In the genomic region with DNA sequence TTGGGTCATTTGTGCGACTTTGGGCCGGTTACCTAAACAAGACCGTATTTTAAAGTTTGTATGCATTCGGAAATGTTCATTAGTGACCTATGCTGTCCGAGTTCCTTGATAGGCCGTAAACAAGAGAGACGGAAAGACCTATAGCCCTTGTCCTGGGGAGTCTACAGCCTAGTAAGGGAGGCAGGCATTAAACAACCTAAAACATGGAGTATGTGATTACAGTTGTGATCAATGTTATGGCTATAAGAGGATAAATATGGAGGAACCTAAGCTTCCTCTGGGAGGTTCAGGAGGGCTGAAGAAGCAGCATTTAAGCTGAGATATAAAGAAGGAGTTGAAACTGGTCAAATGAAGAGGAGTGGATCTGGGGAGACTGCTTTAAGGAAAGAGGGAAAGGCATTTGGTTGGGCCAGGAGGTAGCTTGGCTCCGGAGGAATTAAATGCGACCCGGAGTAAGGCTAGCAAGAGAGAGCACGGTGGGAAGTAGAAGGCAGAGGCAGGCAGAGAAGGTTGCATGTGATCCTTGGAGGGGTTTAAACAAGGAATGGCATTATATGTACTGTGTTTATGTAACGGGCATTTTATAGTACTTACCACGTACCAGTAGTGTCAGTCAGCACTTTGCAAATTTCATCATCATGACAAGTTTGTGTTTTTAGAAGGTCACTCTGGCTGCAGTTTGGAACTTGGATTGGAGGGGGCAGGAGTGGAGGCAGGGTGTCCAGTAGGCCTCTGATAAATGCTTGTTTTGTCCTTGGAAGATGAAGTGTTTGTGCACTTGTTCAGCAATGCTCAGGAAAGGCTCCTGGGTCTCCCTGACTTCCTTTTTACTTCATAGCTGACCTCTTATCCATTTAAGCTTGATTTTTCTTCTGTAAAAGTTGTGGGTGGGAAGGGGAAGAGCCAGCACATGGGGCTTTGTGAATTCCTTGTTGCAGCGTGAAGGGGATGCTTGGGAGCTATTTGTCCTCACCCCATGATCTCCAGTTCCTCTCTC, we compare ENCODE assay signal across 6 cellular contexts. TPM values are rescaled to one million over a fixed set of nuclear protein-coding genes. Genes with fewer than 3 reads are reported as not detected.
DNase-seq lines count a peak whose midpoint lies in the region; ATAC-seq and TF ChIP-seq lines count a peak whose summit lies in the region.

No MANE protein-coding gene starts in this region.

- TF ChIP-seq RAD21 in IMR-90 (IDR thresholded peaks at IDR 0.05; ENCODE audit: low read length): no peak

- H4K8ac ChIP-seq in IMR-90 (ENCODE audit: low read depth in 2 of 2, low read length in 2 of 2): peak overlapping the region; percentile 84 to 96

- H2BK15ac ChIP-seq in IMR-90 (ENCODE audit: low read depth, low read length): peak overlapping the region; percentile 82; the same call in 2 of the 3 replicates

- H3K18ac ChIP-seq in IMR-90 (ENCODE audit: low read depth, low read length): peak overlapping the region; percentile 95

- H2AFZ ChIP-seq in IMR-90 (replicated peaks; ENCODE audit: low read length, poor library complexity): peak overlapping the region; percentile 91

- peak overlapping the region; percentile 99 for H3K4ac ChIP-seq in IMR-90 (ENCODE audit: low read depth, low read length)

- H3K9me3 ChIP-seq in IMR-90 (ENCODE audit: control insufficient read depth, insufficient read depth, low read length) (no peaks in the 10 kb centered on the region), breast epithelium (peaks cover 0 to 1% of the 10 kb centered on the region in 2 donors), neutrophil (no peaks in the 10 kb centered on the region)

- no peaks in the 10 kb centered on the region for H3K36me3 ChIP-seq in IMR-90 (ENCODE audit: control insufficient read depth, insufficient read depth, low read length)
- no peaks in the 10 kb centered on the region for H3K36me3 ChIP-seq in breast epithelium
- H3K36me3 ChIP-seq in neutrophil: no peaks in the 10 kb centered on the region

- peak overlapping the region; percentile 78 for H3K4me2 ChIP-seq in IMR-90 (ENCODE audit: low read depth, low read length)

- H2AK5ac ChIP-seq in IMR-90 (ENCODE audit: low read depth, low read length): peak overlapping the region; percentile 93

- peaks cover 25% of the 10 kb centered on the region for H3K4me1 ChIP-seq in IMR-90 (ENCODE audit: control insufficient read depth, insufficient read depth, low read length)
- peaks cover 10 to 20% of the 10 kb centered on the region in 2 donors for H3K4me1 ChIP-seq in breast epithelium
- H3K4me1 ChIP-seq in neutrophil (ENCODE audit: control insufficient read depth in 1 of 2, insufficient read depth in 1 of 2, low read depth in 1 of 2, low read length in 1 of 2): peaks cover 15% of the 10 kb centered on the region in 2 experiments

- WGBS in IMR-90 (ENCODE audit: extremely low coverage in 2 of 2, insufficient read length in 1 of 2), 2 experiments: 40% methylated on average over 1 of the region's 14 CpGs; no CpG with 5 or more reads in 1 of the 2 experiments

- dilution Hi-C loops in IMR-90 (cut with HindIII; ENCODE audit: low sequenced_read_pairs, unreplicated experiment): no loop called here

- peak overlapping the region; percentile 94 for H4K5ac ChIP-seq in IMR-90 (ENCODE audit: low read depth, low read length)

- H3K9ac ChIP-seq in IMR-90 (ENCODE audit: low read depth, low read length): peak overlapping the region; percentile 83

- peak overlapping the region; percentile 97 for H2AK9ac ChIP-seq in IMR-90 (replicated peaks; ENCODE audit: low read depth, low read length, poor library complexity)

- peaks cover 22% of the 10 kb centered on the region for H4K20me1 ChIP-seq in IMR-90 (ENCODE audit: insufficient read depth, low read length)

- DNase-seq in IMR-90 (peak; percentile 93), breast epithelium (ENCODE audit: low spot score in 2 of 2) (no peak), NCI-H510A (lab: John Stamatoyannopoulos, UW) (no peak)
- DNase-seq in stimulated activated CD4-positive, alpha-beta T cell treated with anti-CD3 and anti-CD28 coated beads, Interleukin-4, amount 100 ng/mL, for 1 hour: no peak
- DNase-seq in stimulated activated CD4-positive, alpha-beta T cell treated with anti-CD3 and anti-CD28 coated beads, Interleukin-2, amount 100 ng/mL, for 24 hours: no peak

- H2BK20ac ChIP-seq in IMR-90 (ENCODE audit: low read depth, low read length): peak overlapping the region; percentile 94

- H3K27ac ChIP-seq in IMR-90 (ENCODE audit: insufficient read depth, low read length) (peak overlapping the region; percentile 99), breast epithelium (peak overlapping the region; percentile 92 to 97), neutrophil (peak overlapping the region; percentile 36)

- CTCF ChIA-PET in IMR-90 (lab: Yijun Ruan, JAX): interaction anchor here (1.5 to 2.1 kb wide), 2 partner anchors 14 to 21 kb away, joined by 4 to 6 read pairs; no protein-coding TSS in a partner anchor

- peak; percentile 6 for ATAC-seq in IMR-90 (ENCODE audit: low read depth)

- peaks cover 10% of the 10 kb centered on the region for H3K9me1 ChIP-seq in IMR-90 (ENCODE audit: insufficient read depth, low read length)

- BruUV-seq in IMR-90 (replicated peaks; lab: Mats Ljungman, UMichigan): no TSS peak

- peak overlapping the region; percentile 98 for H4K91ac ChIP-seq in IMR-90 (ENCODE audit: insufficient read depth, low read depth, low read length)

- intact Hi-C loops in IMR-90 (cut with micrococcal nuclease) (loop anchor here (1.0 kb wide), 2 partner anchors 116 to 190 kb away; a partner anchor contains a TSS), breast epithelium (cut with DNase I; ENCODE audit: low total_unique reads) (no loop called here)

- H3K56ac ChIP-seq in IMR-90 (ENCODE audit: extremely low read depth, insufficient read depth, low read length): peak overlapping the region; percentile 94

- H3K4me3 ChIP-seq in IMR-90 (ENCODE audit: insufficient read depth, low read depth, low read length) (peak overlapping the region; percentile 17), breast epithelium (peak overlapping the region; percentile 66 to 89 (median 71)), neutrophil (ENCODE audit: low read depth in 1 of 2, low read length in 1 of 2) (peak overlapping the region; percentile 67 to 79)

- peak overlapping the region; percentile 98 for H3K14ac ChIP-seq in IMR-90 (replicated peaks; ENCODE audit: low read depth, low read length)

- H3K27me3 ChIP-seq in IMR-90 (ENCODE audit: control insufficient read depth, insufficient read depth, low read length): no peaks in the 10 kb centered on the region
- no peaks in the 10 kb centered on the region for H3K27me3 ChIP-seq in breast epithelium
- H3K27me3 ChIP-seq in neutrophil: peaks cover 26% of the 10 kb centered on the region

- TF ChIP-seq CTCF in IMR-90 (conservative IDR thresholded peaks at IDR 0.05; ENCODE audit: low read depth, low read length) (no peak), breast epithelium (IDR thresholded peaks at IDR 0.05) (no peak), neutrophil (IDR thresholded peaks at IDR 0.05) (no peak)

- H3K23ac ChIP-seq in IMR-90 (ENCODE audit: low read depth, low read length): peak overlapping the region; percentile 99

- H2BK5ac ChIP-seq in IMR-90 (ENCODE audit: low read depth, low read length, poor library complexity, severe bottlenecking): peak overlapping the region; percentile 97

- TF ChIP-seq POLR2A in IMR-90 (IDR thresholded peaks at IDR 0.05; ENCODE audit: low read depth, low read length): no peak; the same call in 1 of the 2 replicates
- TF ChIP-seq POLR2A in breast epithelium (IDR thresholded peaks at IDR 0.05): no peak

- POLR2A ChIA-PET in IMR-90 (lab: Charles Lee; ENCODE audit: unreplicated experiment): interaction anchor here (0.5 to 1.1 kb wide), 2 partner anchors 49 to 1101 kb away, joined by 3 to 4 read pairs; a partner anchor contains a TSS

- in situ Hi-C loops in IMR-90 (cut with MboI; ENCODE audit: low sequenced_read_pairs): no loop called here

- peaks cover 3 to 32% of the 10 kb centered on the region in 2 experiments; a peak in 2 of 4 replicates for H3K79me1 ChIP-seq in IMR-90 (ENCODE audit: low read depth in 1 of 2, low read length in 2 of 2)

- H2BK120ac ChIP-seq in IMR-90 (ENCODE audit: low read depth, low read length): peak overlapping the region; percentile 99

TF ChIP-seq in IMR-90, 13 proteins besides CTCF, POLR2A, EP300 and RAD21 (continues in another document):
- TF ChIP-seq RFX5 (IDR thresholded peaks at IDR 0.05; ENCODE audit: low read depth, low read length) (no peak), SMC3 (IDR thresholded peaks at IDR 0.05; ENCODE audit: low read depth, low read length) (no peak)

RNA-seq across cellular contexts. Expression of a gene that starts 1.0 kb away (rescaled TPM):
- total RNA-seq in IMR-90 (2012; rRNA removed) (26.7 and 30.8 TPM in 2 replicates), breast epithelium (10 to 100 TPM; 23.9 to 42.4 (median 39.0) TPM)
- polyA plus RNA-seq in IMR-90 (2012; rRNA removed): 29.8 and 33.6 TPM in 2 replicates
- polyA plus RNA-seq in IMR-90 (2012; cell fraction: cytosol; rRNA removed): 26.3 and 37.5 TPM in 2 replicates
- polyA plus RNA-seq in IMR-90 (2012; cell fraction: nucleus; rRNA removed; ENCODE audit: low replicate concordance): 27.2 and 28.1 TPM in 2 replicates

RNA-seq across cellular contexts. Expression of a gene that starts 25.4 kb away (rescaled TPM):
- total RNA-seq in IMR-90 (2012; rRNA removed) (12.0 and 15.6 TPM in 2 replicates), breast epithelium (10 to 100 TPM; 13.4 to 19.8 (median 16.2) TPM)
- polyA plus RNA-seq in IMR-90 (2012; rRNA removed): 61.1 and 68.1 TPM in 2 replicates
- polyA plus RNA-seq in IMR-90 (2012; cell fraction: cytosol; rRNA removed): 58.1 and 69.3 TPM in 2 replicates
- 57.1 and 59.0 TPM in 2 replicates for polyA plus RNA-seq in IMR-90 (2012; cell fraction: nucleus; rRNA removed; ENCODE audit: low replicate concordance)

RNA-seq across cellular contexts. Expression of a gene that starts 47.6 kb away (rescaled TPM):
- 15.6 and 15.8 TPM in 2 replicates for total RNA-seq in IMR-90 (2012; rRNA removed)
- polyA plus RNA-seq in IMR-90 (2012; rRNA removed): 25.3 and 27.3 TPM in 2 replicates
- polyA plus RNA-seq in IMR-90 (2012; cell fraction: cytosol; rRNA removed): 16.6 and 18.3 TPM in 2 replicates
- polyA plus RNA-seq in IMR-90 (2012; cell fraction: nucleus; rRNA removed; ENCODE audit: low replicate concordance): 16.4 and 20.0 TPM in 2 replicates
- 10 to 100 TPM; 18.0 to 24.8 (median 21.5) TPM for total RNA-seq in breast epithelium

RNA-seq across cellular contexts. Expression of a gene that starts 48.8 kb away (rescaled TPM):
- total RNA-seq in IMR-90 (2012; rRNA removed) (12.8 and 13.1 TPM in 2 replicates), breast epithelium (10 to 100 TPM; 26.9 to 37.6 (median 29.2) TPM)
- 18.7 and 22.2 TPM in 2 replicates for polyA plus RNA-seq in IMR-90 (2012; rRNA removed)
- polyA plus RNA-seq in IMR-90 (2012; cell fraction: cytosol; rRNA removed): 12.2 and 16.5 TPM in 2 replicates
- polyA plus RNA-seq in IMR-90 (2012; cell fraction: nucleus; rRNA removed; ENCODE audit: low replicate concordance): 83.7 and 91.3 TPM in 2 replicates

RNA-seq across cellular contexts. Expression of a gene that starts 54.8 kb away (rescaled TPM):
- total RNA-seq in IMR-90 (2012; rRNA removed) (3.2 and 3.3 TPM in 2 replicates), breast epithelium (1 to 10 TPM; 3.5 to 9.4 (median 6.9) TPM)
- 8.4 and 10.1 TPM in 2 replicates for polyA plus RNA-seq in IMR-90 (2012; rRNA removed)
- 7.4 and 9.0 TPM in 2 replicates for polyA plus RNA-seq in IMR-90 (2012; cell fraction: cytosol; rRNA removed)
- 1.8 and 7.7 TPM in 2 replicates for polyA plus RNA-seq in IMR-90 (2012; cell fraction: nucleus; rRNA removed; ENCODE audit: low replicate concordance)

Comparison
In these comparisons a context has a peak if more than half of its experiments do, and no peak if none do; other contexts are left out.
1. H3K27ac ChIP-seq: peak in every context shown above with its lines; median percentile 99 in IMR-90; 94 in breast epithelium; 36 in neutrophil.
2. H3K4me3 ChIP-seq: peak in every context shown above with its lines; median percentile 73 in neutrophil; 71 in breast epithelium; 17 in IMR-90.